ENCODE assay signal across 1 cellular context in genomic region chr2:240566203-240567136, GRCh38.
A peak's percentile ranks its signal among the peaks of the same experiment; 100 is the strongest.
TF ChIP-seq lines count a peak whose summit lies in the region.

No MANE protein-coding gene starts in this region.

TF ChIP-seq in HepG2, 621 proteins besides CTCF, POLR2A, EP300 and RAD21 (continued from another document and continues in another):
- no peak for TF ChIP-seq ZNF414 (CRISPR knock-in tag; IDR thresholded peaks at IDR 0.05)
- no peak for TF ChIP-seq ZNF503 (CRISPR knock-in tag; IDR thresholded peaks at IDR 0.05)
- no peak for TF ChIP-seq GABPA (IDR thresholded peaks at IDR 0.05; ENCODE audit: low read depth, low read length)
- TF ChIP-seq GABPA (CRISPR knock-in tag; IDR thresholded peaks at IDR 0.05; ENCODE audit: low read depth) = 0 out of 2 replicates have a peak, but pooled peaks have one; percentile 19
- TF ChIP-seq PRMT3 (CRISPR knock-in tag; IDR thresholded peaks at IDR 0.05; ENCODE audit: borderline replicate concordance, low read depth) = no peak
- no peak; the same call in 1 of the 2 replicates for TF ChIP-seq ZNF572 (CRISPR knock-in tag; IDR thresholded peaks at IDR 0.05)
- 0 out of 2 replicates have a peak, but pooled peaks have one; percentile 34 for TF ChIP-seq ZNF136 (CRISPR knock-in tag; IDR thresholded peaks at IDR 0.05; ENCODE audit: low read depth)
- TF ChIP-seq REXO4 (CRISPR knock-in tag; IDR thresholded peaks at IDR 0.05; ENCODE audit: borderline replicate concordance) = 0 out of 2 replicates have a peak, but pooled peaks have one; percentile 14
- peak; percentile 61; the same call in 1 of the 2 replicates for TF ChIP-seq ZNF275 (CRISPR knock-in tag; IDR thresholded peaks at IDR 0.05; ENCODE audit: borderline replicate concordance)
- TF ChIP-seq ZKSCAN5 (CRISPR knock-in tag; IDR thresholded peaks at IDR 0.05) = no peak
- 0 out of 2 replicates have a peak, but pooled peaks have one; percentile 11 for TF ChIP-seq E2F5 (CRISPR knock-in tag; conservative IDR thresholded peaks at IDR 0.05)
- TF ChIP-seq ZNF260 (CRISPR knock-in tag; IDR thresholded peaks at IDR 0.05; ENCODE audit: borderline replicate concordance, low read depth) = no peak
- TF ChIP-seq ZMYM2 (CRISPR knock-in tag; IDR thresholded peaks at IDR 0.05) = peak; percentile 47; the same call in 1 of the 2 replicates
- TF ChIP-seq U2AF1 (optimal IDR thresholded peaks at IDR 0.05; ENCODE audit: low read depth, low read length) = no peak
- TF ChIP-seq PITX1 (CRISPR knock-in tag; IDR thresholded peaks at IDR 0.05) = peak; percentile 43
- no peak for TF ChIP-seq MNT (IDR thresholded peaks at IDR 0.05)
- no peak for TF ChIP-seq ZNF761 (CRISPR knock-in tag; conservative IDR thresholded peaks at IDR 0.05)
- peak; percentile 42 for TF ChIP-seq ZNF883 (CRISPR knock-in tag; IDR thresholded peaks at IDR 0.05; ENCODE audit: not compliant biosample characterization)
- no peak for TF ChIP-seq KIAA2018 (CRISPR knock-in tag; IDR thresholded peaks at IDR 0.05; ENCODE audit: borderline replicate concordance)
- TF ChIP-seq THAP8 (CRISPR knock-in tag; IDR thresholded peaks at IDR 0.05; ENCODE audit: borderline replicate concordance) = no peak
- TF ChIP-seq ZNF850 (CRISPR knock-in tag; conservative IDR thresholded peaks at IDR 0.05) = no peak
- 0 out of 2 replicates have a peak, but pooled peaks have one; percentile 12 for TF ChIP-seq TFE3 (CRISPR knock-in tag; IDR thresholded peaks at IDR 0.05)
- no peak for TF ChIP-seq DR1 (CRISPR knock-in tag; IDR thresholded peaks at IDR 0.05)
- TF ChIP-seq PHF8 (CRISPR knock-in tag; IDR thresholded peaks at IDR 0.05) = peak; percentile 49
- TF ChIP-seq ZBTB20 (CRISPR knock-in tag; IDR thresholded peaks at IDR 0.05; ENCODE audit: borderline replicate concordance, low read depth) = no peak; the same call in 1 of the 2 replicates
- no peak for TF ChIP-seq DMTF1 (CRISPR knock-in tag; IDR thresholded peaks at IDR 0.05)
- TF ChIP-seq PAWR (CRISPR knock-in tag; IDR thresholded peaks at IDR 0.05; ENCODE audit: borderline replicate concordance) = no peak
- no peak for TF ChIP-seq FOXO4 (CRISPR knock-in tag; conservative IDR thresholded peaks at IDR 0.05)
- peak; percentile 50; the same call in 1 of the 2 replicates for TF ChIP-seq ZSCAN25 (CRISPR knock-in tag; IDR thresholded peaks at IDR 0.05)
